In the genomic region with DNA sequence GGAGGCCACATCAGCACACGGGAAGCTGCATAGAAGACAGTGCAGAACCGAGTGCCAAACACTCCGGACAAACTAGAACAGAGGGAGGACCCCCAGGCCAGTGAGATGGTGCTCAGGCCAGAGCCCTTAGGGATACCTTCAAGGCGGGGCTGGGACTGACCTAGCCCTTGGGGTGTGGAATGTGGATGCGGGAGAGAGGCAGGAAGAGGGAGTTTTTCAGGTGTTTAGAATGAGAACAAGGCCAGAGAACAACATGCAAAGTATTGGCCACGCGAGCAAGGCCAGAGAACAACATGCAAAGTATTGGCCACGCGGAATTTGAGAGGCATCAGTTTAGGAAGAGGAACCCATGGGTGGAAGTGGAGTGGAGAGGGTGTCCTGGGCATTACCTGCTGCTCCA, we compare ENCODE assay signal across 17 cellular contexts.
A peak's percentile ranks its signal among the peaks of the same experiment; 100 is the strongest.
DNase-seq lines count a peak whose midpoint lies in the region; ATAC-seq and TF ChIP-seq lines count a peak whose summit lies in the region.
"Had no signal": no experiment of that assay in that cellular context is flagged by ENCODE, and none has a peak within 500 bp of the region (broad histone marks: within the 10 kb centered on the region; RNA-seq: fewer than 3 reads in every experiment).

No MANE protein-coding gene starts in this region.

- DNase-seq in T-helper 1 cell (no peak), neural crest cell (ENCODE audit: low read depth, low spot score) (no peak), C1 segment of cervical spinal cord (lab: John Stamatoyannopoulos, UW) (no peak), left cardiac atrium (no peak), NCI-H82 (lab: John Stamatoyannopoulos, UW) (no peak)
- DNase-seq in effector memory CD8-positive, alpha-beta T cell = no peak
- DNase-seq: Calu3, DMS79 treated with DMSO at 0.1 percent for 48 hours, MM.1S, NCI-H1105, NCI-H1694 treated with DMSO at 0.1 percent for 48 hours, NCI-H69, PC-3 had no signal

- no peaks in the 10 kb centered on the region for H3K79me2 ChIP-seq in Loucy (ENCODE audit: insufficient read depth, low read length)

- peaks cover 42% of the 10 kb centered on the region for H3K4me1 ChIP-seq in Loucy (ENCODE audit: insufficient read depth, low read length, poor library complexity, severe bottlenecking)

- no peaks in the 10 kb centered on the region for H3K36me3 ChIP-seq in Loucy (ENCODE audit: insufficient read depth, low read length)
- H3K36me3 ChIP-seq: BLaER1 treated with 17β-estradiol and CSF1 and Interleukin-3, amounts not matched to agents 10 nM and 100 nM had no signal

- 0 out of 2 replicates have a peak overlapping the region, but pooled peaks have one; percentile 23 for H2AFZ ChIP-seq in Loucy (ENCODE audit: low read length)

- no peaks in the 10 kb centered on the region for H4K20me1 ChIP-seq in Loucy (ENCODE audit: insufficient read depth, low read length, poor library complexity, severe bottlenecking)
- H4K20me1 ChIP-seq: BLaER1 treated with 17β-estradiol and CSF1 and Interleukin-3, amounts not matched to agents 10 nM and 100 nM had no signal

- H3K9ac ChIP-seq in Loucy (ENCODE audit: low read depth, low read length, poor library complexity, severe bottlenecking) = no peak overlapping the region
- H3K9ac ChIP-seq: BLaER1 treated with 17β-estradiol and CSF1 and Interleukin-3, amounts not matched to agents 10 nM and 100 nM had no signal

- H3K9me2 ChIP-seq in Loucy (replicated peaks; ENCODE audit: low read depth, low read length) = no peaks in the 10 kb centered on the region

- peak overlapping the region; percentile 4 for H3K27ac Mint-ChIP-seq in T-helper 1 cell treated with Interleukin-12 subunit alpha and Interleukin-12 subunit beta and Interleukin-4 antibody, amounts not matched to agents 30 μg/mL and 1 μg/mL, for 36 hours
- peak overlapping the region; percentile 49 to 77 for H3K27ac Mint-ChIP-seq in effector memory CD8-positive, alpha-beta T cell
- H3K27ac Mint-ChIP-seq in neural crest cell (ENCODE audit: unreplicated experiment) = peak overlapping the region; percentile 1

- H3K4me3 Mint-ChIP-seq in T-helper 1 cell treated with Interleukin-12 subunit alpha and Interleukin-12 subunit beta and Interleukin-4 antibody, amounts not matched to agents 30 μg/mL and 1 μg/mL, for 36 hours = no peak overlapping the region
- peak overlapping the region in 1 of 2 donors; percentile 23 for H3K4me3 Mint-ChIP-seq in effector memory CD8-positive, alpha-beta T cell
- no peak overlapping the region for H3K4me3 Mint-ChIP-seq in neural crest cell

- H3K27me3 ChIP-seq in Loucy (ENCODE audit: insufficient read depth, low read length, poor library complexity, severe bottlenecking) = no peaks in the 10 kb centered on the region
- H3K27me3 ChIP-seq: BLaER1 treated with 17β-estradiol and CSF1 and Interleukin-3, amounts not matched to agents 10 nM and 100 nM had no signal

- no peak overlapping the region for H3K4me3 ChIP-seq in Loucy (ENCODE audit: low read length, poor library complexity, severe bottlenecking)
- H3K4me3 ChIP-seq: BLaER1 treated with 17β-estradiol and CSF1 and Interleukin-3, amounts not matched to agents 10 nM and 100 nM had no signal

- no peaks in the 10 kb centered on the region for H3K9me3 ChIP-seq in Loucy (ENCODE audit: insufficient read depth, low read depth, low read length)
- H3K9me3 ChIP-seq: BLaER1 treated with 17β-estradiol and CSF1 and Interleukin-3, amounts not matched to agents 10 nM and 100 nM had no signal

- intact Hi-C loops in left cardiac atrium (cut with DNase I) = no loop called here

- H3K4me2 ChIP-seq in Loucy (ENCODE audit: low read depth, low read length, poor library complexity, severe bottlenecking) = no peak overlapping the region
- H3K4me2 ChIP-seq: BLaER1 treated with 17β-estradiol and CSF1 and Interleukin-3, amounts not matched to agents 10 nM and 100 nM had no signal

- H3K36me3 Mint-ChIP-seq in T-helper 1 cell treated with Interleukin-12 subunit alpha and Interleukin-12 subunit beta and Interleukin-4 antibody, amounts not matched to agents 30 μg/mL and 1 μg/mL, for 36 hours (ENCODE audit: low read depth) = no peaks in the 10 kb centered on the region
- peaks cover 16% of the 10 kb centered on the region for H3K36me3 Mint-ChIP-seq in effector memory CD8-positive, alpha-beta T cell (ENCODE audit: insufficient read depth)
- no peaks in the 10 kb centered on the region for H3K36me3 Mint-ChIP-seq in neural crest cell (ENCODE audit: low read depth)

- H3K4me1 Mint-ChIP-seq in T-helper 1 cell treated with Interleukin-12 subunit alpha and Interleukin-12 subunit beta and Interleukin-4 antibody, amounts not matched to agents 30 μg/mL and 1 μg/mL, for 36 hours (ENCODE audit: low read depth) = peaks cover 31% of the 10 kb centered on the region
- peaks cover 31 to 50% of the 10 kb centered on the region in 2 donors for H3K4me1 Mint-ChIP-seq in effector memory CD8-positive, alpha-beta T cell (ENCODE audit: low read depth in 2 of 2)
- peaks cover 19% of the 10 kb centered on the region for H3K4me1 Mint-ChIP-seq in neural crest cell

- H3K9me3 Mint-ChIP-seq in T-helper 1 cell treated with Interleukin-12 subunit alpha and Interleukin-12 subunit beta and Interleukin-4 antibody, amounts not matched to agents 30 μg/mL and 1 μg/mL, for 36 hours = no peaks in the 10 kb centered on the region
- H3K9me3 Mint-ChIP-seq in effector memory CD8-positive, alpha-beta T cell = no peaks in the 10 kb centered on the region
- no peaks in the 10 kb centered on the region for H3K9me3 Mint-ChIP-seq in neural crest cell

- ATAC-seq in effector memory CD8-positive, alpha-beta T cell (replicated peaks) = no peak
- ATAC-seq in left cardiac atrium = no peak
- ATAC-seq: PC-3, Right ventricle myocardium inferior had no signal

- peaks cover 4% of the 10 kb centered on the region; the same call in 1 of the 2 replicates for H3F3A ChIP-seq in Loucy (ENCODE audit: low read depth)

- TF ChIP-seq CTCF in Loucy (conservative IDR thresholded peaks at IDR 0.05; ENCODE audit: low read length) (no peak), neural crest cell (conservative IDR thresholded peaks at IDR 0.05) (no peak)

- H3K27me3 Mint-ChIP-seq in T-helper 1 cell treated with Interleukin-12 subunit alpha and Interleukin-12 subunit beta and Interleukin-4 antibody, amounts not matched to agents 30 μg/mL and 1 μg/mL, for 36 hours (ENCODE audit: low read depth) = no peaks in the 10 kb centered on the region
- H3K27me3 Mint-ChIP-seq in effector memory CD8-positive, alpha-beta T cell = no peaks in the 10 kb centered on the region
- H3K27me3 Mint-ChIP-seq in neural crest cell (ENCODE audit: low read depth) = no peaks in the 10 kb centered on the region

Comparison
In these comparisons a context has a peak if more than half of its experiments do, and no peak if none do; other contexts are left out.
1. H3K27ac Mint-ChIP-seq: peak in every context shown above with its lines; median percentile 63 in effector memory CD8-positive, alpha-beta T cell; 4 in T-helper 1 cell treated with Interleukin-12 subunit alpha and Interleukin-12 subunit beta and Interleukin-4 antibody, amounts not matched to agents 30 μg/mL and 1 μg/mL, for 36 hours; 1 in neural crest cell.